Comparison of ENCODE assay signal across 2 cellular contexts in genomic region chr11:77175021-77175842, GRCh38.
TF ChIP-seq lines count a peak whose summit lies in the region.

No MANE protein-coding gene starts in this region.

TF ChIP-seq in liver, 16 proteins besides CTCF, POLR2A, EP300 and RAD21 (continued from another document):
- TF ChIP-seq JUND (IDR thresholded peaks at IDR 0.05) (no peak), TAF1 (conservative IDR thresholded peaks at IDR 0.05) (no peak), ATF3 (IDR thresholded peaks at IDR 0.05) (no peak), EGR1 (IDR thresholded peaks at IDR 0.05; ENCODE audit: low read depth in 2 of 2) (no peak), RXRA (IDR thresholded peaks at IDR 0.05) (no peak), HNF4A (conservative IDR thresholded peaks at IDR 0.05) (no peak), MAX (IDR thresholded peaks at IDR 0.05) (no peak), FOXA2 (IDR thresholded peaks at IDR 0.05) (no peak), FOXA1 (IDR thresholded peaks at IDR 0.05) (no peak), YY1 (IDR thresholded peaks at IDR 0.05) (no peak), SP1 (IDR thresholded peaks at IDR 0.05) (no peak), HNF4G (IDR thresholded peaks at IDR 0.05) (no peak), NR2F2 (IDR thresholded peaks at IDR 0.05) (no peak), REST (IDR thresholded peaks at IDR 0.05) (no peak), ZBTB33 (IDR thresholded peaks at IDR 0.05) (no peak)

TF ChIP-seq in HepG2, 621 proteins besides CTCF, POLR2A, EP300 and RAD21 (continued from another document):
- TF ChIP-seq DRAP1 (CRISPR knock-in tag; IDR thresholded peaks at IDR 0.05): no peak
- no peak for TF ChIP-seq ZNF235 (CRISPR knock-in tag; IDR thresholded peaks at IDR 0.05; ENCODE audit: borderline replicate concordance)
- no peak for TF ChIP-seq MEIS2 (CRISPR knock-in tag; IDR thresholded peaks at IDR 0.05)
- no peak for TF ChIP-seq ZNF709 (CRISPR knock-in tag; IDR thresholded peaks at IDR 0.05)
- TF ChIP-seq TERF1 (CRISPR knock-in tag; IDR thresholded peaks at IDR 0.05): no peak
- TF ChIP-seq ZUFSP (CRISPR knock-in tag; IDR thresholded peaks at IDR 0.05; ENCODE audit: borderline replicate concordance): no peak
- no peak for TF ChIP-seq KDM6A (CRISPR knock-in tag; IDR thresholded peaks at IDR 0.05; ENCODE audit: low read depth)
- no peak for TF ChIP-seq ARID4A (CRISPR knock-in tag; IDR thresholded peaks at IDR 0.05; ENCODE audit: borderline replicate concordance)
- no peak for TF ChIP-seq STAT6 (CRISPR knock-in tag; IDR thresholded peaks at IDR 0.05; ENCODE audit: borderline replicate concordance)
